Comparison of ENCODE assay signal across 1 cellular context in the genomic region with DNA sequence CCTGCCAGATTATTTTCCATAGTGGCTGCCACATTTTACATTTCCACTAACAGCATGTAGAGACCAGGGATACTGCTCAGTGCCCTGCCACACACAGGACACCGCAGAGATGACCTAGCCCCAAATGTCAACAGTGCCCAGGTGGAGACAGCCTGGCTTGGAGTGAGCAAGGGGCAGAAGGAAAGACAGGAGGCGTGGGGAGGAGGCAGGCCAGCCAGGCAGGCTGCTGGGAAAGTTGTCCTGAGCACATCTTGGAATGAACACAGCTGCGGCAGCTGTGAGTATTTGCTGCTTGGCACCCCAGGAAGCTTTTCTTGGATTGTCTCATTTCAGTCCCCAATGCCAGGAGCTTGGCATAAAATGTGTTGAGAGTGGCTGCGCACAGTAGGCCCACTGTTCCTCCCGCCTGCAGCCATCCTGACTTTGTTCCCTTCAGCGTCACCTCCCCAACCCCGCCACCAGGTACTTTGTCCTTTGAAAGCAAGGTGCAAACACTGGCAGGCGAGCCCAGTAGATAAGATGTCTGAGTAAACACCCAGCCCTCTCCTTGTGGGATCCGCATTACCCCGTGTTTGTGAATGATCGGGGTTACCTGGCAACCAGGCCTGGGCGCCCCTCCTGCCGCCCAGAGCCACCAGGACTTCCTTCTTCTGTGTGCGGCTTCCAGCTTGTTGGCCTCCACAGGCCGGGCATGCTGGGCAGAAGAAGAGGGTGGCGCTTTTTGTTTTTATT.
TF ChIP-seq lines count a peak whose summit lies in the region.

No MANE protein-coding gene starts in this region.

TF ChIP-seq in HepG2, 621 proteins besides CTCF, POLR2A, EP300 and RAD21 (continued from another document):
- TF ChIP-seq, protein P1, sequence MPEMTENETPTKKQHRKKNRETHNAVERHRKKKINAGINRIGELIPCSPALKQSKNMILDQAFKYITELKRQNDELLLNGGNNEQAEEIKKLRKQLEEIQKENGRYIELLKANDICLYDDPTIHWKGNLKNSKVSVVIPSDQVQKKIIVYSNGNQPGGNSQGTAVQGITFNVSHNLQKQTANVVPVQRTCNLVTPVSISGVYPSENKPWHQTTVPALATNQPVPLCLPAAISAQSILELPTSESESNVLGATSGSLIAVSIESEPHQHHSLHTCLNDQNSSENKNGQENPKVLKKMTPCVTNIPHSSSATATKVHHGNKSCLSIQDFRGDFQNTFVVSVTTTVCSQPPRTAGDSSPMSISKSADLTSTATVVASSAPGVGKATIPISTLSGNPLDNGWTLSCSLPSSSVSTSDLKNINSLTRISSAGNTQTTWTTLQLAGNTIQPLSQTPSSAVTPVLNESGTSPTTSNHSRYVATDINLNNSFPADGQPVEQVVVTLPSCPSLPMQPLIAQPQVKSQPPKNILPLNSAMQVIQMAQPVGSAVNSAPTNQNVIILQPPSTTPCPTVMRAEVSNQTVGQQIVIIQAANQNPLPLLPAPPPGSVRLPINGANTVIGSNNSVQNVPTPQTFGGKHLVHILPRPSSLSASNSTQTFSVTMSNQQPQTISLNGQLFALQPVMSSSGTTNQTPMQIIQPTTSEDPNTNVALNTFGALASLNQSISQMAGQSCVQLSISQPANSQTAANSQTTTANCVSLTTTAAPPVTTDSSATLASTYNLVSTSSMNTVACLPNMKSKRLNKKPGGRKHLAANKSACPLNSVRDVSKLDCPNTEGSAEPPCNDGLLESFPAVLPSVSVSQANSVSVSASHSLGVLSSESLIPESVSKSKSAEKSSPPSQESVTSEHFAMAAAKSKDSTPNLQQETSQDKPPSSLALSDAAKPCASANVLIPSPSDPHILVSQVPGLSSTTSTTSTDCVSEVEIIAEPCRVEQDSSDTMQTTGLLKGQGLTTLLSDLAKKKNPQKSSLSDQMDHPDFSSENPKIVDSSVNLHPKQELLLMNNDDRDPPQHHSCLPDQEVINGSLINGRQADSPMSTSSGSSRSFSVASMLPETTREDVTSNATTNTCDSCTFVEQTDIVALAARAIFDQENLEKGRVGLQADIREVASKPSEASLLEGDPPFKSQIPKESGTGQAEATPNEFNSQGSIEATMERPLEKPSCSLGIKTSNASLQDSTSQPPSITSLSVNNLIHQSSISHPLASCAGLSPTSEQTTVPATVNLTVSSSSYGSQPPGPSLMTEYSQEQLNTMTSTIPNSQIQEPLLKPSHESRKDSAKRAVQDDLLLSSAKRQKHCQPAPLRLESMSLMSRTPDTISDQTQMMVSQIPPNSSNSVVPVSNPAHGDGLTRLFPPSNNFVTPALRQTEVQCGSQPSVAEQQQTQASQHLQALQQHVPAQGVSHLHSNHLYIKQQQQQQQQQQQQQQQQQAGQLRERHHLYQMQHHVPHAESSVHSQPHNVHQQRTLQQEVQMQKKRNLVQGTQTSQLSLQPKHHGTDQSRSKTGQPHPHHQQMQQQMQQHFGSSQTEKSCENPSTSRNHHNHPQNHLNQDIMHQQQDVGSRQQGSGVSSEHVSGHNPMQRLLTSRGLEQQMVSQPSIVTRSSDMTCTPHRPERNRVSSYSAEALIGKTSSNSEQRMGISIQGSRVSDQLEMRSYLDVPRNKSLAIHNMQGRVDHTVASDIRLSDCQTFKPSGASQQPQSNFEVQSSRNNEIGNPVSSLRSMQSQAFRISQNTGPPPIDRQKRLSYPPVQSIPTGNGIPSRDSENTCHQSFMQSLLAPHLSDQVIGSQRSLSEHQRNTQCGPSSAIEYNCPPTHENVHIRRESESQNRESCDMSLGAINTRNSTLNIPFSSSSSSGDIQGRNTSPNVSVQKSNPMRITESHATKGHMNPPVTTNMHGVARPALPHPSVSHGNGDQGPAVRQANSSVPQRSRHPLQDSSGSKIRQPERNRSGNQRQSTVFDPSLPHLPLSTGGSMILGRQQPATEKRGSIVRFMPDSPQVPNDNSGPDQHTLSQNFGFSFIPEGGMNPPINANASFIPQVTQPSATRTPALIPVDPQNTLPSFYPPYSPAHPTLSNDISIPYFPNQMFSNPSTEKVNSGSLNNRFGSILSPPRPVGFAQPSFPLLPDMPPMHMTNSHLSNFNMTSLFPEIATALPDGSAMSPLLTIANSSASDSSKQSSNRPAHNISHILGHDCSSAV (CRISPR knock-in tag; IDR thresholded peaks at IDR 0.05; ENCODE audit: borderline replicate concordance), result no peak
- TF ChIP-seq STAG1 (CRISPR knock-in tag; IDR thresholded peaks at IDR 0.05) (peak; percentile 24; the same call in 1 of the 2 replicates), ETV6 (CRISPR knock-in tag; conservative IDR thresholded peaks at IDR 0.05) (no peak), DPF2 (CRISPR knock-in tag; IDR thresholded peaks at IDR 0.05; ENCODE audit: borderline replicate concordance, low read depth) (peak; percentile 56; the same call in 1 of the 2 replicates), IKZF4 (CRISPR knock-in tag; IDR thresholded peaks at IDR 0.05; ENCODE audit: borderline replicate concordance, low read depth, not compliant biosample characterization) (no peak), ZNF841 (CRISPR knock-in tag; IDR thresholded peaks at IDR 0.05; ENCODE audit: borderline replicate concordance) (no peak), ZSCAN25 (CRISPR knock-in tag; IDR thresholded peaks at IDR 0.05) (0 out of 2 replicates have a peak, but pooled peaks have one; percentile 53), ZNF263 (CRISPR knock-in tag; IDR thresholded peaks at IDR 0.05) (0 out of 2 replicates have a peak, but pooled peaks have one; percentile 22), RORA (CRISPR knock-in tag; IDR thresholded peaks at IDR 0.05) (no peak), TCF7 (IDR thresholded peaks at IDR 0.05; ENCODE audit: low read depth) (peak; percentile 50; the same call in 1 of the 2 replicates), RXRA (CRISPR knock-in tag; IDR thresholded peaks at IDR 0.05) (peak; percentile 61; the same call in 1 of the 2 replicates), ZNF230 (CRISPR knock-in tag; IDR thresholded peaks at IDR 0.05) (peak; percentile 44; the same call in 1 of the 2 replicates), ZNF496 (CRISPR knock-in tag; IDR thresholded peaks at IDR 0.05; ENCODE audit: insufficient replicate concordance) (no peak), SMAD1 (CRISPR knock-in tag; IDR thresholded peaks at IDR 0.05; ENCODE audit: borderline replicate concordance, low read depth) (no peak), NFIC (IDR thresholded peaks at IDR 0.05; ENCODE audit: low read length) (no peak), ZNF33A (CRISPR knock-in tag; IDR thresholded peaks at IDR 0.05; ENCODE audit: borderline replicate concordance) (no peak), ZIK1 (CRISPR knock-in tag; IDR thresholded peaks at IDR 0.05; ENCODE audit: borderline replicate concordance, low read depth) (no peak), ZNF343 (CRISPR knock-in tag; IDR thresholded peaks at IDR 0.05) (0 out of 2 replicates have a peak, but pooled peaks have one; percentile 16), ZNF124 (CRISPR knock-in tag; IDR thresholded peaks at IDR 0.05) (no peak), ZNF569 (CRISPR knock-in tag; IDR thresholded peaks at IDR 0.05; ENCODE audit: borderline replicate concordance) (no peak), ZNF501 (CRISPR knock-in tag; IDR thresholded peaks at IDR 0.05) (peak; percentile 82), AGO1 (IDR thresholded peaks at IDR 0.05; ENCODE audit: low read depth, low read length, poor library complexity, severe bottlenecking) (no peak), ZFX (CRISPR knock-in tag; IDR thresholded peaks at IDR 0.05; ENCODE audit: low read depth) (peak; percentile 39; the same call in 1 of the 2 replicates), ZMYM2 (CRISPR knock-in tag; IDR thresholded peaks at IDR 0.05) (peak; percentile 97), ATF7-NPFF (CRISPR knock-in tag; IDR thresholded peaks at IDR 0.05; ENCODE audit: low read depth) (no peak), RBAK (CRISPR knock-in tag; IDR thresholded peaks at IDR 0.05) (no peak), MXI1 (IDR thresholded peaks at IDR 0.05; ENCODE audit: borderline replicate concordance, low read depth, low read length) (0 out of 3 replicates have a peak, but pooled peaks have one; percentile 12), SP1 (IDR thresholded peaks at IDR 0.05) (no peak), SP1 (CRISPR knock-in tag; IDR thresholded peaks at IDR 0.05) (no peak), MIER3 (CRISPR knock-in tag; IDR thresholded peaks at IDR 0.05; ENCODE audit: borderline replicate concordance) (0 out of 2 replicates have a peak, but pooled peaks have one; percentile 26), PAF1 (CRISPR knock-in tag; IDR thresholded peaks at IDR 0.05) (no peak), SP4 (CRISPR knock-in tag; IDR thresholded peaks at IDR 0.05) (no peak)
- TF ChIP-seq, protein P2, sequence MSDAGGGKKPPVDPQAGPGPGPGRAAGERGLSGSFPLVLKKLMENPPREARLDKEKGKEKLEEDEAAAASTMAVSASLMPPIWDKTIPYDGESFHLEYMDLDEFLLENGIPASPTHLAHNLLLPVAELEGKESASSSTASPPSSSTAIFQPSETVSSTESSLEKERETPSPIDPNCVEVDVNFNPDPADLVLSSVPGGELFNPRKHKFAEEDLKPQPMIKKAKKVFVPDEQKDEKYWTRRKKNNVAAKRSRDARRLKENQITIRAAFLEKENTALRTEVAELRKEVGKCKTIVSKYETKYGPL (CRISPR knock-in tag; IDR thresholded peaks at IDR 0.05), result no peak
- TF ChIP-seq, protein P3, sequence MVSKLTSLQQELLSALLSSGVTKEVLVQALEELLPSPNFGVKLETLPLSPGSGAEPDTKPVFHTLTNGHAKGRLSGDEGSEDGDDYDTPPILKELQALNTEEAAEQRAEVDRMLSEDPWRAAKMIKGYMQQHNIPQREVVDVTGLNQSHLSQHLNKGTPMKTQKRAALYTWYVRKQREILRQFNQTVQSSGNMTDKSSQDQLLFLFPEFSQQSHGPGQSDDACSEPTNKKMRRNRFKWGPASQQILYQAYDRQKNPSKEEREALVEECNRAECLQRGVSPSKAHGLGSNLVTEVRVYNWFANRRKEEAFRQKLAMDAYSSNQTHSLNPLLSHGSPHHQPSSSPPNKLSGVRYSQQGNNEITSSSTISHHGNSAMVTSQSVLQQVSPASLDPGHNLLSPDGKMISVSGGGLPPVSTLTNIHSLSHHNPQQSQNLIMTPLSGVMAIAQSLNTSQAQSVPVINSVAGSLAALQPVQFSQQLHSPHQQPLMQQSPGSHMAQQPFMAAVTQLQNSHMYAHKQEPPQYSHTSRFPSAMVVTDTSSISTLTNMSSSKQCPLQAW (CRISPR knock-in tag; IDR thresholded peaks at IDR 0.05), result peak; percentile 71; the same call in 1 of the 2 replicates
- TF ChIP-seq, protein P4, sequence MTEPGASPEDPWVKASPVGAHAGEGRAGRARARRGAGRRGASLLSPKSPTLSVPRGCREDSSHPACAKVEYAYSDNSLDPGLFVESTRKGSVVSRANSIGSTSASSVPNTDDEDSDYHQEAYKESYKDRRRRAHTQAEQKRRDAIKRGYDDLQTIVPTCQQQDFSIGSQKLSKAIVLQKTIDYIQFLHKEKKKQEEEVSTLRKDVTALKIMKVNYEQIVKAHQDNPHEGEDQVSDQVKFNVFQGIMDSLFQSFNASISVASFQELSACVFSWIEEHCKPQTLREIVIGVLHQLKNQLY (CRISPR knock-in tag; IDR thresholded peaks at IDR 0.05), result no peak
- TF ChIP-seq, protein P5, sequence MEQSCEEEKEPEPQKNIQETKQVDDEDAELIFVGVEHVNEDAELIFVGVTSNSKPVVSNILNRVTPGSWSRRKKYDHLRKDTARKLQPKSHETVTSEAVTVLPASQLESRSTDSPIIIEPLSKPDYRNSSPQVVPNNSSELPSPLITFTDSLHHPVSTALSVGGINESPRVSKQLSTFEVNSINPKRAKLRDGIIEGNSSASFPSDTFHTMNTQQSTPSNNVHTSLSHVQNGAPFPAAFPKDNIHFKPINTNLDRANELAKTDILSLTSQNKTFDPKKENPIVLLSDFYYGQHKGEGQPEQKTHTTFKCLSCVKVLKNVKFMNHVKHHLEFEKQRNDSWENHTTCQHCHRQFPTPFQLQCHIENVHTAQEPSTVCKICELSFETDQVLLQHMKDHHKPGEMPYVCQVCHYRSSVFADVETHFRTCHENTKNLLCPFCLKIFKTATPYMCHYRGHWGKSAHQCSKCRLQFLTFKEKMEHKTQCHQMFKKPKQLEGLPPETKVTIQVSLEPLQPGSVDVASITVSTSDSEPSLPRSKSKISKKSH (CRISPR knock-in tag; IDR thresholded peaks at IDR 0.05; ENCODE audit: borderline replicate concordance), result no peak
